In the genomic region with DNA sequence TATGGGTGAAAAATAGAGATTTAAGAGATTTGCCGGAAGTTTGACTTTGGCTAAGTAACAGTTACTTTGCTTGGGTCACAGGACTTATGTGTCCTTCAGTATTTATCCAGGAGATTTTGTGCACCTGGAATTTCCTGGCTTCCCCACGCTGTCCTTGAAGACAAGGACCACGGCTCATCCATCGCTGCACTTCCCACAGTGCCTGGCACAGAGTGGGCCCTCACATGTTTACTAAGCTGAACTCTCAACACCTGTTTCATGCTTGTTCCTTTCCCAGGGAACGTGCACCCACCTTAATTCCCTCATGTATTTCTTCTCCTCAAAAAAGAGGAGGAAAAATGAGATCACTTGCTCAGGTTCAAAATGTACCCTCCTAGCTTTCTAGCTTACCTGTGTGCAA, we compare ENCODE assay signal across 27 cellular contexts. TPM values are rescaled to one million over a fixed set of nuclear protein-coding genes. Genes with fewer than 3 reads are reported as not detected.
A peak's percentile ranks its signal among the peaks of the same experiment; 100 is the strongest.
DNase-seq lines count a peak whose midpoint lies in the region; ATAC-seq and TF ChIP-seq lines count a peak whose summit lies in the region.
"Had no signal": no experiment of that assay in that cellular context is flagged by ENCODE, and none has a peak within 500 bp of the region (broad histone marks: within the 10 kb centered on the region; RNA-seq: fewer than 3 reads in every experiment).

No MANE protein-coding gene starts in this region.

- peak overlapping the region; percentile 37 to 51 for H3K27ac ChIP-seq in right atrium auricular region
- H3K27ac ChIP-seq in esophagus muscularis mucosa (replicated peaks in 1 of 4): peak overlapping the region in 3 of 4 donors; percentile 7 to 23 (median 13)
- H3K27ac ChIP-seq in psoas muscle: peak overlapping the region; percentile 28
- H3K27ac ChIP-seq: hepatocyte had no signal

- no peak for TF ChIP-seq EP300 in esophagus muscularis mucosa (IDR thresholded peaks at IDR 0.05)

- no peaks in the 10 kb centered on the region for H3K9me3 ChIP-seq in right atrium auricular region
- no peaks in the 10 kb centered on the region for H3K9me3 ChIP-seq in esophagus muscularis mucosa
- H3K9me3 ChIP-seq in psoas muscle: no peaks in the 10 kb centered on the region
- H3K9me3 ChIP-seq: BE2C had no signal

- CTCF ChIA-PET in activated CD8-positive, alpha-beta T cell treated with anti-CD3 and anti-CD28 coated beads for 36 hours (lab: Charles Lee): interaction anchor here (1.1 kb wide), 1 partner anchor 20 kb away, joined by 3 read pairs; no protein-coding TSS in a partner anchor

- H3K36me3 ChIP-seq in right atrium auricular region (no peaks in the 10 kb centered on the region), esophagus muscularis mucosa (no peaks in the 10 kb centered on the region), psoas muscle (ENCODE audit: insufficient read depth in 1 of 2, low read depth in 1 of 2) (no peaks in the 10 kb centered on the region)
- H3K36me3 ChIP-seq: BE2C had no signal

- no peaks in the 10 kb centered on the region for H3K27me3 Mint-ChIP-seq in activated CD8-positive, alpha-beta T cell treated with anti-CD3 and anti-CD28 coated beads for 36 hours
- H3K27me3 Mint-ChIP-seq: activated CD4-positive, alpha-beta memory T cell treated with anti-CD3 and anti-CD28 coated beads for 36 hours; stimulated activated memory B cell treated with anti-CD40 and anti-IgM and Interleukin-4, amounts not matched to agents 10 μg/mL and 1 μg/mL and 100 μg/mL, for 72 hours had no signal

- no peaks in the 10 kb centered on the region for H3K4me1 Mint-ChIP-seq in activated CD8-positive, alpha-beta T cell treated with anti-CD3 and anti-CD28 coated beads for 36 hours (ENCODE audit: low read depth)
- H3K4me1 Mint-ChIP-seq: stimulated activated memory B cell treated with anti-CD40 and anti-IgM and Interleukin-4, amounts not matched to agents 10 μg/mL and 1 μg/mL and 100 μg/mL, for 72 hours had no signal

- H3K4me3 ChIP-seq in right atrium auricular region (no peak overlapping the region), esophagus muscularis mucosa (no peak overlapping the region), psoas muscle (no peak overlapping the region)
- H3K4me3 ChIP-seq: GM23248, hepatocyte had no signal

- no peak for TF ChIP-seq POLR2A in esophagus muscularis mucosa (IDR thresholded peaks at IDR 0.05; ENCODE audit: low read depth)

- WGBS in esophagus muscularis mucosa: 93% methylated on average over 5 of the region's 5 CpGs
- WGBS in psoas muscle, 3 donors: 41 to 77% (median 54%) methylated on average over 5 of the region's 5 CpGs

- H3K27ac Mint-ChIP-seq in activated CD8-positive, alpha-beta T cell treated with anti-CD3 and anti-CD28 coated beads for 36 hours: no peak overlapping the region
- H3K27ac Mint-ChIP-seq: activated CD4-positive, alpha-beta memory T cell treated with anti-CD3 and anti-CD28 coated beads for 36 hours; stimulated activated memory B cell treated with anti-CD40 and anti-IgM and Interleukin-4, amounts not matched to agents 10 μg/mL and 1 μg/mL and 100 μg/mL, for 72 hours had no signal

- intact Hi-C loops in Right ventricle myocardium inferior (cut with DNase I): no loop called here
- intact Hi-C loops in esophagus muscularis mucosa (cut with DNase I): no loop called here
- intact Hi-C loops in psoas muscle (cut with DNase I): loop anchor here in 1 of 2 donors (10.0 kb wide), 1 partner anchor 105 kb away; no protein-coding TSS in a partner anchor
- intact Hi-C loops in activated CD8-positive, alpha-beta T cell treated with anti-CD3 and anti-CD28 coated beads for 36 hours (cut with micrococcal nuclease): no loop called here

- POLR2A ChIA-PET in activated CD8-positive, alpha-beta T cell treated with anti-CD3 and anti-CD28 coated beads for 36 hours (lab: Charles Lee): no interaction called here

- H3K4me1 ChIP-seq in right atrium auricular region (peaks cover 0 to 44% of the 10 kb centered on the region in 2 donors), esophagus muscularis mucosa (peaks cover 32 to 44% (median 35%) of the 10 kb centered on the region in 4 donors), psoas muscle (peaks cover 5% of the 10 kb centered on the region)

- no peaks in the 10 kb centered on the region for H3K9me3 Mint-ChIP-seq in activated CD8-positive, alpha-beta T cell treated with anti-CD3 and anti-CD28 coated beads for 36 hours
- H3K9me3 Mint-ChIP-seq: activated CD4-positive, alpha-beta memory T cell treated with anti-CD3 and anti-CD28 coated beads for 36 hours; naive thymus-derived CD8-positive, alpha-beta T cell; stimulated activated memory B cell treated with anti-CD40 and anti-IgM and Interleukin-4, amounts not matched to agents 10 μg/mL and 1 μg/mL and 100 μg/mL, for 72 hours had no signal

- ATAC-seq in Right ventricle myocardium inferior (no peak), psoas muscle (no peak), GM21526 (IDR thresholded peaks at IDR 0.05; ENCODE audit: low FRiP score, unreplicated experiment) (no peak)
- no peak for ATAC-seq in activated CD8-positive, alpha-beta T cell treated with anti-CD3 and anti-CD28 coated beads for 36 hours
- ATAC-seq: activated CD4-positive, CD25-positive, alpha-beta regulatory T cell treated with anti-CD3 and anti-CD28 coated beads, Interleukin-2, amount 50 U/mL, for 24 hours; naive thymus-derived CD8-positive, alpha-beta T cell; stimulated activated memory B cell treated with anti-CD40 and anti-IgM and Interleukin-4, amounts not matched to agents 10 μg/mL and 1 μg/mL and 100 μg/mL, for 72 hours had no signal

- H3K27me3 ChIP-seq in right atrium auricular region: no peaks in the 10 kb centered on the region
- no peaks in the 10 kb centered on the region for H3K27me3 ChIP-seq in esophagus muscularis mucosa
- H3K27me3 ChIP-seq in psoas muscle (ENCODE audit: insufficient read depth in 3 of 3, low read length in 2 of 3): no peaks in the 10 kb centered on the region
- H3K27me3 ChIP-seq: hepatocyte had no signal

- no peaks in the 10 kb centered on the region for H3K36me3 Mint-ChIP-seq in activated CD8-positive, alpha-beta T cell treated with anti-CD3 and anti-CD28 coated beads for 36 hours (ENCODE audit: low read depth)
- H3K36me3 Mint-ChIP-seq: activated CD4-positive, alpha-beta memory T cell treated with anti-CD3 and anti-CD28 coated beads for 36 hours; naive thymus-derived CD8-positive, alpha-beta T cell; stimulated activated memory B cell treated with anti-CD40 and anti-IgM and Interleukin-4, amounts not matched to agents 10 μg/mL and 1 μg/mL and 100 μg/mL, for 72 hours had no signal

- no peak overlapping the region for H3K4me3 Mint-ChIP-seq in activated CD8-positive, alpha-beta T cell treated with anti-CD3 and anti-CD28 coated beads for 36 hours
- H3K4me3 Mint-ChIP-seq: activated CD4-positive, alpha-beta memory T cell treated with anti-CD3 and anti-CD28 coated beads for 36 hours; naive thymus-derived CD8-positive, alpha-beta T cell; stimulated activated memory B cell treated with anti-CD40 and anti-IgM and Interleukin-4, amounts not matched to agents 10 μg/mL and 1 μg/mL and 100 μg/mL, for 72 hours had no signal

- no peak for TF ChIP-seq CTCF in right atrium auricular region (IDR thresholded peaks at IDR 0.05)
- TF ChIP-seq CTCF in esophagus muscularis mucosa (IDR thresholded peaks at IDR 0.05): no peak
- no peak for TF ChIP-seq CTCF in psoas muscle (IDR thresholded peaks at IDR 0.05)
- no peak for TF ChIP-seq CTCF in activated CD8-positive, alpha-beta T cell treated with anti-CD3 and anti-CD28 coated beads for 36 hours (IDR thresholded peaks at IDR 0.05)

- DNase-seq in right atrium auricular region (ENCODE audit: low spot score) (no peak), Right ventricle myocardium inferior (ENCODE audit: missing footprints) (no peak), esophagus muscularis mucosa (ENCODE audit: extremely low spot score) (no peak), psoas muscle (no peak), KG1 (lab: John Stamatoyannopoulos, UW) (no peak), medulla oblongata (ENCODE audit: extremely low spot score) (no peak)
- DNase-seq in activated CD8-positive, alpha-beta T cell treated with anti-CD3 and anti-CD28 coated beads for 36 hours: no peak
- DNase-seq: ACHN; activated CD4-positive, alpha-beta memory T cell treated with anti-CD3 and anti-CD28 coated beads for 36 hours; activated effector memory CD4-positive, alpha-beta T cell treated with anti-CD3 and anti-CD28 coated beads, Interleukin-2, amount 50 U/mL, for 16 hours; activated T-cell treated with anti-CD3 and anti-CD28 coated beads for 4 hours; BE2C; DMS153; Kasumi-1; MV-4-11; naive thymus-derived CD8-positive, alpha-beta T cell; NCI-H1436 treated with DMSO at 0.1 percent for 48 hours; NCI-H345; NCI-H748 treated with DMSO at 0.1 percent for 48 hours; stimulated activated CD4-positive, alpha-beta T cell treated with anti-CD3 and anti-CD28 coated beads, Interleukin-12 subunit alpha, Interleukin-12 subunit beta, amount 100 ng/mL, for 4 hours; stimulated activated CD4-positive, alpha-beta T cell treated with anti-CD3 and anti-CD28 coated beads, Interleukin-4, amount 100 ng/mL, for 24 hours had no signal

RNA-seq across cellular contexts. Expression of gene CA12, which starts 32.0 kb away (rescaled TPM):
- total RNA-seq in right atrium auricular region: 1 to 10 TPM; 1.3 to 5.5 TPM
- 0.65 TPM for total RNA-seq in Right ventricle myocardium inferior
- 10 to 100 TPM in 1 of 4 donors, 1 to 10 TPM in 3; 2.3 to 14.5 (median 6.0) TPM for total RNA-seq in esophagus muscularis mucosa
- total RNA-seq in psoas muscle: under 1 TPM; 0.08 to 0.17 (median 0.17) TPM
- polyA plus RNA-seq in psoas muscle: under 1 TPM; 0.01 to 0.25 (median 0.09) TPM
- total RNA-seq in activated CD8-positive, alpha-beta T cell treated with anti-CD3 and anti-CD28 coated beads for 36 hours: under 1 TPM in 1 of 2 experiments, not detected in 1; 0.58 TPM
- total RNA-seq: naive thymus-derived CD8-positive, alpha-beta T cell; T-helper 1 cell treated with Interleukin-12 subunit alpha and Interleukin-12 subunit beta and Interleukin-4 antibody, amounts not matched to agents 30 ng/mL and 1 ng/mL, for 36 hours had no signal
- polyA plus RNA-seq: naive thymus-derived CD8-positive, alpha-beta T cell had no signal
